In the genomic region with DNA sequence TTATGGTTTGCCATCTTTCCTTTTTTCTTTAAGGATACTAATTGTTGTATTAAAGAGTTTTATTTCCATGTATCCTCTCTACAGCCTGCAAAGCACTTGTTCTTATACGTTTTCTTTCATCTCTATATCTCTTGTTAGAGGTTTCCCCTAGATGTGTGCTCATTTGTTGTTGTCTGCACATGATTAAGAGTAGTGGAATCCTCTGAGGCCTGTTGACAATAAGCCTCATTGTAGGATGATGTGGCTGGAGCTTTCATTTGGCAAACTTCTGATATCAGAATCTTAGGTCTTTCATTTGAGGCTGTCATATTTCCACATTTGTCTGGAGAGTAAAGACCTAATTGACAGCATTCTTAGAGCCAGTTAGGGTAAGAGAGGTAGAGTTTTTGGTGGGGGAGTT, we compare ENCODE assay signal across 8 cellular contexts.
"Had no signal": no experiment of that assay in that cellular context is flagged by ENCODE, and none has a peak within 500 bp of the region (broad histone marks: within the 10 kb centered on the region; RNA-seq: fewer than 3 reads in every experiment).

No MANE protein-coding gene starts in this region.

- ATAC-seq: HCT116, K562 had no signal

- DNase-seq: GM23248, GOT3, H7, HFFc6, IMR-90, KG1 had no signal
